Comparison of ENCODE assay signal across 16 cellular contexts in genomic region chr17:78998311-78999055, GRCh38. TPM values are rescaled to one million over a fixed set of nuclear protein-coding genes. Genes with fewer than 3 reads are reported as not detected.
DNase-seq lines count a peak whose midpoint lies in the region; ATAC-seq and TF ChIP-seq lines count a peak whose summit lies in the region.
"Had no signal": no experiment of that assay in that cellular context is flagged by ENCODE, and none has a peak within 500 bp of the region (broad histone marks: within the 10 kb centered on the region; RNA-seq: fewer than 3 reads in every experiment).

No MANE protein-coding gene starts in this region.

- H3K27ac Mint-ChIP-seq in Calu3 (ENCODE audit: unreplicated experiment): peak overlapping the region; percentile 36
- H3K27ac Mint-ChIP-seq: activated naive CD4-positive, alpha-beta T cell treated with anti-CD3 and anti-CD28 coated beads, Interleukin-2, amount 50 U/mL, for 24 hours had no signal

- peak overlapping the region; percentile 42 for H3K4me3 Mint-ChIP-seq in Calu3 (ENCODE audit: low read depth, unreplicated experiment)
- H3K4me3 Mint-ChIP-seq: activated CD4-positive, alpha-beta T cell treated with anti-CD3 and anti-CD28 coated beads, Interleukin-2, amount 10 ng/mL, durations not matched to agents 7 days and 5 days; activated naive CD4-positive, alpha-beta T cell treated with anti-CD3 and anti-CD28 coated beads, Interleukin-2, amount 50 U/mL, for 24 hours; CD14-positive monocyte; naive thymus-derived CD8-positive, alpha-beta T cell had no signal

- H3K36me3 Mint-ChIP-seq in Calu3 (ENCODE audit: insufficient read depth, unreplicated experiment): peaks cover 76% of the 10 kb centered on the region
- H3K36me3 Mint-ChIP-seq: activated naive CD4-positive, alpha-beta T cell treated with anti-CD3 and anti-CD28 coated beads, Interleukin-2, amount 50 U/mL, for 24 hours had no signal

- H3K27me3 ChIP-seq in prostate gland (replicated peaks; ENCODE audit: insufficient read depth): no peaks in the 10 kb centered on the region

- peaks cover 33% of the 10 kb centered on the region for H3K4me1 ChIP-seq in prostate gland (replicated peaks)

- TF ChIP-seq POLR2A in prostate gland (IDR thresholded peaks at IDR 0.05): no peak

- POLR2A ChIA-PET in RWPE1 (lab: Yijun Ruan, JAX; ENCODE audit: low non-redundant PET): no interaction called here
- POLR2A ChIA-PET in GM10248 (lab: Yijun Ruan, JAX): no interaction called here

- WGBS in prostate gland: 38% methylated on average over 28 of the region's 28 CpGs

- ATAC-seq in GM19328 (IDR thresholded peaks at IDR 0.05; ENCODE audit: unreplicated experiment): no peak
- ATAC-seq: naive thymus-derived CD8-positive, alpha-beta T cell had no signal

- intact Hi-C loops in Calu3 (cut with micrococcal nuclease; ENCODE audit: unreplicated experiment) (no loop called here), cardiac septum (cut with DNase I) (loop anchor here (1.0 kb wide), 1 partner anchor 27 kb away; no protein-coding TSS in a partner anchor), prostate gland (cut with DNase I) (no loop called here)

- no peaks in the 10 kb centered on the region for H3K9me3 Mint-ChIP-seq in Calu3 (ENCODE audit: low read depth, unreplicated experiment)
- H3K9me3 Mint-ChIP-seq: activated CD4-positive, alpha-beta T cell treated with anti-CD3 and anti-CD28 coated beads, Interleukin-2, amount 10 ng/mL, durations not matched to agents 7 days and 5 days; activated naive CD4-positive, alpha-beta T cell treated with anti-CD3 and anti-CD28 coated beads, Interleukin-2, amount 50 U/mL, for 24 hours; naive thymus-derived CD8-positive, alpha-beta T cell had no signal

- H3K36me3 ChIP-seq in prostate gland: peaks cover 0 to 6% of the 10 kb centered on the region in 2 donors

- TF ChIP-seq CTCF in Calu3 (IDR thresholded peaks at IDR 0.05; ENCODE audit: unreplicated experiment) (no peak), RWPE1 (conservative IDR thresholded peaks at IDR 0.05; ENCODE audit: low read depth) (no peak), prostate gland (IDR thresholded peaks at IDR 0.05) (peak in 1 of 4 experiments; percentile 30), GM10248 (IDR thresholded peaks at IDR 0.05; ENCODE audit: control extremely low read depth, extremely low read depth, low read depth, missing control alignments) (no peak)

- peaks cover 62% of the 10 kb centered on the region for H3K4me1 Mint-ChIP-seq in Calu3 (ENCODE audit: low read depth, unreplicated experiment)

- H3K27ac ChIP-seq in RWPE1: peak overlapping the region; percentile 59
- peak overlapping the region; percentile 52 to 74 for H3K27ac ChIP-seq in prostate gland

- H3K4me3 ChIP-seq in prostate gland: no peak overlapping the region

- H3K27me3 Mint-ChIP-seq in Calu3 (ENCODE audit: unreplicated experiment): no peaks in the 10 kb centered on the region
- H3K27me3 Mint-ChIP-seq: activated CD4-positive, alpha-beta T cell treated with anti-CD3 and anti-CD28 coated beads, Interleukin-2, amount 10 ng/mL, durations not matched to agents 7 days and 5 days; activated naive CD4-positive, alpha-beta T cell treated with anti-CD3 and anti-CD28 coated beads, Interleukin-2, amount 50 U/mL, for 24 hours; naive thymus-derived CD8-positive, alpha-beta T cell had no signal

- peak; percentile 62 for DNase-seq in Calu3
- DNase-seq in RWPE1 (ENCODE audit: low spot score): no peak
- peak; percentile 81 for DNase-seq in cardiac septum (ENCODE audit: low spot score)
- DNase-seq in prostate gland (ENCODE audit: low spot score): peak; percentile 63
- no peak for DNase-seq in iPS-NIHi7 (ENCODE audit: extremely low spot score)
- DNase-seq in OCI-M2 (lab: John Stamatoyannopoulos, UW; ENCODE audit: unreplicated experiment): no peak
- DNase-seq in GM10248 (ENCODE audit: extremely low spot score): no peak
- DNase-seq: activated CD4-positive, alpha-beta T cell treated with anti-CD3 and anti-CD28 coated beads, Interleukin-2, amount 10 ng/mL, durations not matched to agents 7 days and 5 days; effector CD8-positive, alpha-beta T cell; Karpas-422; naive thymus-derived CD8-positive, alpha-beta T cell; NCI-H526; stimulated activated naive CD4-positive, alpha-beta T cell had no signal

- BruUV-seq in Calu3 (replicated peaks; lab: Mats Ljungman, UMichigan): no TSS peak

- no peaks in the 10 kb centered on the region for H3K9me3 ChIP-seq in prostate gland

- CTCF ChIA-PET in Calu3 (lab: Charles Lee) (no interaction called here), RWPE1 (lab: Yijun Ruan, JAX) (interaction anchor here (0.5 kb wide), 1 partner anchor 29 kb away, joined by 3 read pairs; no protein-coding TSS in a partner anchor), GM10248 (lab: Yijun Ruan, JAX) (interaction anchor here (0.6 kb wide), 1 partner anchor 12 kb away, joined by 3 read pairs; no protein-coding TSS in a partner anchor)

RNA-seq across cellular contexts. Expression of gene CANT1, which starts 11.1 kb away (rescaled TPM):
- 95.7 and 115 TPM in 2 replicates for total RNA-seq in Calu3 (2022)
- total RNA-seq in cardiac septum: 25.2 TPM
- 100 to 1,000 TPM in 1 of 2 donors, 10 to 100 TPM in 1; 89.7 to 201 TPM for total RNA-seq in prostate gland

RNA-seq across cellular contexts. Expression of gene LGALS3BP, which starts 18.8 kb away (rescaled TPM):
- total RNA-seq in Calu3 (2022): 747 and 1,100 TPM in 2 replicates
- 312 TPM for total RNA-seq in cardiac septum
- total RNA-seq in prostate gland: 100 to 1,000 TPM; 570 to 890 TPM

RNA-seq across cellular contexts. Expression of gene C1QTNF1, which starts 25.5 kb away (rescaled TPM):
- 3.1 and 3.3 TPM in 2 replicates for total RNA-seq in Calu3 (2022)
- 92.9 TPM for total RNA-seq in cardiac septum
- 10 to 100 TPM; 16.3 to 57.9 TPM for total RNA-seq in prostate gland
- total RNA-seq: activated CD4-positive, alpha-beta T cell treated with anti-CD3 and anti-CD28 coated beads, Interleukin-2, amount 10 ng/mL, durations not matched to agents 7 days and 5 days; naive thymus-derived CD8-positive, alpha-beta T cell had no signal

Comparison
In these comparisons a context has a peak if more than half of its experiments do, and no peak if none do; other contexts are left out.
1. DNase-seq: peak in Calu3 (single experiment), cardiac septum (single experiment) and prostate gland (single experiment); none in RWPE1 (single experiment), iPS-NIHi7 (single experiment), OCI-M2 (single experiment) and GM10248 (single experiment).